Comparison of ENCODE assay signal across 32 cellular contexts in genomic region chrX:8358302-8358701, GRCh38.
"Had no signal": no experiment of that assay in that cellular context is flagged by ENCODE, and none has a peak within 500 bp of the region (broad histone marks: within the 10 kb centered on the region; RNA-seq: fewer than 3 reads in every experiment).

No MANE protein-coding gene starts in this region.

- H3K9me3 ChIP-seq: adrenal gland, ascending aorta, body of pancreas, breast epithelium had no signal

- H3K4me3 ChIP-seq: adrenal gland, ascending aorta, body of pancreas, breast epithelium, cardiac muscle cell had no signal

- H3K36me3 ChIP-seq: adrenal gland, ascending aorta, brain microvascular endothelial cell, breast epithelium, cardiac muscle cell had no signal

- ATAC-seq: activated naive CD4-positive, alpha-beta T cell treated with anti-CD3 and anti-CD28 coated beads, Interleukin-2, amount 50 U/mL, for 72 hours; activated naive CD8-positive, alpha-beta T cell treated with anti-CD3 and anti-CD28 coated beads, Interleukin-2, amount 50 U/mL, for 24 hours; activated T-cell treated with anti-CD3 and anti-CD28 coated beads, Interleukin-2, amount 50 U/mL, for 4 hours; activated T-cell treated with anti-CD3 and anti-CD28 coated beads, Interleukin-2, amount 50 U/mL, for 72 hours; activated T-helper 17 cell treated with anti-CD3 and anti-CD28 coated beads, Interleukin-2, amount 50 U/mL, for 72 hours; body of pancreas had no signal

- H3K27ac ChIP-seq: adrenal gland, ascending aorta, body of pancreas, brain microvascular endothelial cell, breast epithelium, cardiac muscle cell had no signal

- H3K4me1 ChIP-seq: adrenal gland, ascending aorta, body of pancreas, breast epithelium had no signal

- H3K27me3 ChIP-seq: adrenal gland, ascending aorta, body of pancreas, brain microvascular endothelial cell, breast epithelium, cardiac muscle cell had no signal

- DNase-seq: activated effector memory CD4-positive, alpha-beta T cell treated with anti-CD3 and anti-CD28 coated beads, Interleukin-2, amount 50 U/mL, for 16 hours; activated effector memory CD4-positive, alpha-beta T cell treated with Interleukin-2 at 50 U/mL for 16 hours; activated gamma-delta T cell; activated gamma-delta T cell treated with Interleukin-2 at 50 U/mL for 16 hours; activated naive CD4-positive, alpha-beta T cell; activated naive CD4-positive, alpha-beta T cell treated with anti-CD3 and anti-CD28 coated beads for 36 hours; activated naive CD4-positive, alpha-beta T cell treated with anti-CD3 and anti-CD28 coated beads, Interleukin-2, amount 10 ng/mL, durations not matched to agents 7 days and 5 days; activated naive CD4-positive, alpha-beta T cell treated with anti-CD3 and anti-CD28 coated beads, Interleukin-2, amount 50 U/mL, for 16 hours; activated naive CD4-positive, alpha-beta T cell treated with Interleukin-2 at 50 U/mL for 16 hours; activated naive CD8-positive, alpha-beta T cell treated with anti-CD3 and anti-CD28 coated beads for 36 hours; activated naive CD8-positive, alpha-beta T cell treated with anti-CD3 and anti-CD28 coated beads, Interleukin-2, amount 10 ng/mL, durations not matched to agents 7 days and 5 days; activated naive CD8-positive, alpha-beta T cell treated with anti-CD3 and anti-CD28 coated beads, Interleukin-2, amount 50 U/mL, for 24 hours; activated T-cell treated with anti-CD3 and anti-CD28 coated beads, Interleukin-2, amount 50 U/mL, for 1 hour; activated T-cell treated with anti-CD3 and anti-CD28 coated beads, Interleukin-2, amount 50 U/mL, for 24 hours; activated T-cell treated with anti-CD3 and anti-CD28 coated beads, Interleukin-2, amount 50 U/mL, for 4 hours; activated T-cell treated with anti-CD3 and anti-CD28 coated beads, Interleukin-2, amount 50 U/mL, for 48 hours; activated T-cell treated with anti-CD3 and anti-CD28 coated beads, Interleukin-2, amount 50 U/mL, for 72 hours; adrenal gland; amniotic stem cell; amygdala; anterior cingulate cortex; aorta; body of pancreas; brain microvascular endothelial cell; caudate nucleus; central memory CD4-positive, alpha-beta T cell; cerebellar nuclear complex had no signal
